In genomic region chr20:51534764-51535386, GRCh38 we compare ENCODE assay signal across 12 cellular contexts. TPM values are rescaled to one million over a fixed set of nuclear protein-coding genes. Genes with fewer than 3 reads are reported as not detected.
DNase-seq lines count a peak whose midpoint lies in the region; ATAC-seq and TF ChIP-seq lines count a peak whose summit lies in the region.
"Had no signal": no experiment of that assay in that cellular context is flagged by ENCODE, and none has a peak within 500 bp of the region (broad histone marks: within the 10 kb centered on the region; RNA-seq: fewer than 3 reads in every experiment).

No MANE protein-coding gene starts in this region.

- no peaks in the 10 kb centered on the region for H3K27me3 Mint-ChIP-seq in CD4-positive, alpha-beta memory T cell
- H3K27me3 Mint-ChIP-seq in activated T-cell treated with anti-CD3 and anti-CD28 coated beads, Interleukin-2, amount 50 U/mL, for 72 hours (ENCODE audit: low read depth) = no peaks in the 10 kb centered on the region

- H3K4me1 ChIP-seq in CD4-positive, alpha-beta memory T cell (ENCODE audit: insufficient read depth, low read length) = peaks cover 96% of the 10 kb centered on the region
- H3K4me1 ChIP-seq in mucosa of descending colon (ENCODE audit: low read depth) = no peaks in the 10 kb centered on the region

- H3K4me3 Mint-ChIP-seq in CD4-positive, alpha-beta memory T cell = peak overlapping the region in 7 of 8 donors; percentile 23 to 81 (median 66)
- H3K4me3 Mint-ChIP-seq in activated T-cell treated with anti-CD3 and anti-CD28 coated beads, Interleukin-2, amount 50 U/mL, for 72 hours = peak overlapping the region; percentile 66 to 71

- H3K36me3 Mint-ChIP-seq in CD4-positive, alpha-beta memory T cell = peaks cover 33 to 53% of the 10 kb centered on the region in 2 donors
- H3K36me3 Mint-ChIP-seq in activated T-cell treated with anti-CD3 and anti-CD28 coated beads, Interleukin-2, amount 50 U/mL, for 72 hours (ENCODE audit: insufficient read depth in 2 of 2) = peaks cover 12 to 13% of the 10 kb centered on the region in 2 donors

- H3K4me1 Mint-ChIP-seq in CD4-positive, alpha-beta memory T cell = peaks cover 79 to 100% (median 89%) of the 10 kb centered on the region in 4 donors
- peaks cover 100% of the 10 kb centered on the region for H3K4me1 Mint-ChIP-seq in activated T-cell treated with anti-CD3 and anti-CD28 coated beads, Interleukin-2, amount 50 U/mL, for 72 hours (ENCODE audit: low read depth)

- peaks cover 6% of the 10 kb centered on the region for H3K36me3 ChIP-seq in CD4-positive, alpha-beta memory T cell (ENCODE audit: insufficient read depth, low read length)
- H3K36me3 ChIP-seq in mucosa of descending colon (ENCODE audit: low read depth) = no peaks in the 10 kb centered on the region
- H3K36me3 ChIP-seq: SJSA1 had no signal

- POLR2A ChIA-PET in CD4-positive, alpha-beta memory T cell (lab: Charles Lee; ENCODE audit: partially characterized antibody) = interaction anchor here (0.7 to 1.3 kb wide), 3 partner anchors 9 to 35 kb away, joined by 3 to 6 read pairs (median 4); no protein-coding TSS in a partner anchor

- H3K27ac ChIP-seq in CD4-positive, alpha-beta memory T cell (ENCODE audit: low read depth, low read length) = peak overlapping the region; percentile 39
- H3K27ac ChIP-seq: SJSA1 had no signal

- H3K9me3 ChIP-seq in CD4-positive, alpha-beta memory T cell (ENCODE audit: control insufficient read depth in 1 of 2, low read length in 2 of 2) = no peaks in the 10 kb centered on the region
- no peaks in the 10 kb centered on the region for H3K9me3 ChIP-seq in mucosa of descending colon
- H3K9me3 ChIP-seq: SJSA1 had no signal

- peak overlapping the region; percentile 84 to 97 (median 90) for H3K27ac Mint-ChIP-seq in CD4-positive, alpha-beta memory T cell
- H3K27ac Mint-ChIP-seq in activated T-cell treated with anti-CD3 and anti-CD28 coated beads, Interleukin-2, amount 50 U/mL, for 72 hours = peak overlapping the region; percentile 72

- intact Hi-C loops in CD4-positive, alpha-beta memory T cell (cut with micrococcal nuclease) = no loop called here
- intact Hi-C loops in mucosa of descending colon (cut with DNase I, micrococcal nuclease) = no loop called here

- H3K4me3 ChIP-seq in CD4-positive, alpha-beta memory T cell (ENCODE audit: low read length in 2 of 2) = no peak overlapping the region
- H3K4me3 ChIP-seq in mucosa of descending colon = no peak overlapping the region
- H3K4me3 ChIP-seq: dorsolateral prefrontal cortex, SJSA1 had no signal

- no peaks in the 10 kb centered on the region for H3K27me3 ChIP-seq in CD4-positive, alpha-beta memory T cell (ENCODE audit: insufficient read depth, low read length)

- ATAC-seq in activated T-cell treated with anti-CD3 and anti-CD28 coated beads, Interleukin-2, amount 50 U/mL, for 72 hours (replicated peaks in 1 of 2) = peak; percentile 6 to 11
- peak; percentile 12 for ATAC-seq in mucosa of descending colon

- no peak for TF ChIP-seq CTCF in mucosa of descending colon (IDR thresholded peaks at IDR 0.05)

- H3K9me3 Mint-ChIP-seq in CD4-positive, alpha-beta memory T cell = no peaks in the 10 kb centered on the region
- H3K9me3 Mint-ChIP-seq in activated T-cell treated with anti-CD3 and anti-CD28 coated beads, Interleukin-2, amount 50 U/mL, for 72 hours = no peaks in the 10 kb centered on the region

- CTCF ChIA-PET in CD4-positive, alpha-beta memory T cell (lab: Charles Lee; ENCODE audit: partially characterized antibody) = interaction anchor here (1.2 to 1.3 kb wide), 2 partner anchors 8 to 149 kb away, joined by 3 to 6 read pairs; no protein-coding TSS in a partner anchor

- DNase-seq in CD4-positive, alpha-beta memory T cell = no peak
- DNase-seq in Kasumi-1 (lab: John Stamatoyannopoulos, UW) (peak; percentile 81 to 82), mucosa of descending colon (no peak), NCI-H1694 treated with DMSO at 0.1 percent for 48 hours (lab: John Stamatoyannopoulos, UW) (no peak), NCI-H82 treated with DMSO at 0.1 percent for 48 hours (lab: John Stamatoyannopoulos, UW; ENCODE audit: unreplicated experiment) (no peak), NCI-H2107 (lab: John Stamatoyannopoulos, UW) (no peak), DMS53 treated with DMSO at 0.1 percent for 48 hours (lab: John Stamatoyannopoulos, UW; ENCODE audit: unreplicated experiment) (no peak)
- peak in 1 of 2 donors; percentile 38 for DNase-seq in activated T-cell treated with anti-CD3 and anti-CD28 coated beads, Interleukin-2, amount 50 U/mL, for 72 hours
- DNase-seq: DND-41, dorsolateral prefrontal cortex, NCI-H446 had no signal

RNA-seq across cellular contexts. Expression of gene NFATC2, which starts 7.6 kb away (rescaled TPM):
- total RNA-seq in CD4-positive, alpha-beta memory T cell = 10 to 100 TPM; 64.9 to 71.6 TPM
- 10 to 100 TPM; 14.0 to 42.4 TPM for polyA plus RNA-seq in CD4-positive, alpha-beta memory T cell
- total RNA-seq in activated T-cell treated with anti-CD3 and anti-CD28 coated beads, Interleukin-2, amount 50 U/mL, for 72 hours = 10 to 100 TPM; 29.4 to 39.9 TPM
- total RNA-seq in mucosa of descending colon = 1 to 10 TPM; 6.2 to 7.3 (median 7.2) TPM
- total RNA-seq: SJSA1 had no signal

Comparison
In these comparisons a context has a peak if more than half of its experiments do, and no peak if none do; other contexts are left out.
1. DNase-seq: peak in Kasumi-1 (2 of 2); none in CD4-positive, alpha-beta memory T cell (0 of 5), mucosa of descending colon (0 of 3), NCI-H1694 treated with DMSO at 0.1 percent for 48 hours (single experiment), NCI-H82 treated with DMSO at 0.1 percent for 48 hours (single experiment), NCI-H2107 (single experiment) and DMS53 treated with DMSO at 0.1 percent for 48 hours (single experiment).